11 cellular contexts compared by ENCODE assay signal in genomic region chr13:72290962-72291681, GRCh38.
DNase-seq lines count a peak whose midpoint lies in the region; TF ChIP-seq lines count a peak whose summit lies in the region.
"Had no signal": no experiment of that assay in that cellular context is flagged by ENCODE, and none has a peak within 500 bp of the region (broad histone marks: within the 10 kb centered on the region; RNA-seq: fewer than 3 reads in every experiment).

No MANE protein-coding gene starts in this region.

- no peaks in the 10 kb centered on the region for H4K20me1 ChIP-seq in mammary epithelial cell (ENCODE audit: insufficient read depth, low read length)

- H3K4me2 ChIP-seq in mammary epithelial cell (ENCODE audit: insufficient read depth, low read depth, low read length) = peak overlapping the region; percentile 58

- H3K79me2 ChIP-seq in mammary epithelial cell (ENCODE audit: insufficient read depth, low read length) = no peaks in the 10 kb centered on the region

- DNase-seq in ELF-1 (ENCODE audit: low read depth, low spot score) = peak; percentile 3
- DNase-seq in NB4 (ENCODE audit: low read depth) = peak; percentile 12
- peak; percentile 83 for DNase-seq in mammary epithelial cell
- peak; percentile 98 for DNase-seq in kidney glomerular epithelial cell (lab: John Stamatoyannopoulos, UW)
- DNase-seq in activated CD4-positive, CD25-positive, alpha-beta regulatory T cell (lab: John Stamatoyannopoulos, UW) = no peak
- DNase-seq in NCI-H1417 treated with DMSO at 0.1 percent for 48 hours (lab: John Stamatoyannopoulos, UW) = no peak
- DNase-seq in DMS53 treated with DMSO at 0.1 percent for 48 hours (lab: John Stamatoyannopoulos, UW; ENCODE audit: unreplicated experiment) = no peak
- no peak for DNase-seq in H7
- DNase-seq: CD4-positive, CD25-positive, alpha-beta regulatory T cell; hippocampal formation; stimulated activated CD4-positive, alpha-beta T cell treated with anti-CD3 and anti-CD28 coated beads, Interleukin-1b, Interleukin-23, amount 100 ng/mL, for 48 hours had no signal

- in situ Hi-C loops in mammary epithelial cell (cut with MboI; ENCODE audit: low sequenced_read_pairs in 2 of 2) = no loop called here

- H3K4me3 ChIP-seq in NB4 (ENCODE audit: low read depth, low read length) (no peak overlapping the region), mammary epithelial cell (replicated peaks in 1 of 3; ENCODE audit: insufficient read depth in 1 of 3, low read depth in 2 of 3, low read length in 3 of 3) (no peak overlapping the region), H7 (ENCODE audit: insufficient read depth, low read depth, low read length) (no peak overlapping the region)

- peak overlapping the region; percentile 74 for H3K27ac ChIP-seq in mammary epithelial cell (ENCODE audit: insufficient read depth, low read depth, low read length)

- H3K9me3 ChIP-seq in mammary epithelial cell (replicated peaks; ENCODE audit: insufficient read depth, low read length) = no peaks in the 10 kb centered on the region

- dilution Hi-C loops in mammary epithelial cell (cut with HindIII; ENCODE audit: low sequenced_read_pairs) = no loop called here

- intact Hi-C loops in mammary epithelial cell (cut with micrococcal nuclease) = loop anchor here (2.0 to 10.0 kb wide), 3 partner anchors 100 to 346 kb away; no protein-coding TSS in a partner anchor

- peak overlapping the region; percentile 11 for H2AFZ ChIP-seq in mammary epithelial cell (ENCODE audit: low read depth, low read length)

- H3K36me3 ChIP-seq in mammary epithelial cell (ENCODE audit: insufficient read depth, low read length) = no peaks in the 10 kb centered on the region
- H3K36me3 ChIP-seq in H7 (replicated peaks; ENCODE audit: control insufficient read depth, insufficient read depth, low read length) = no peaks in the 10 kb centered on the region

- no peaks in the 10 kb centered on the region for H3K27me3 ChIP-seq in mammary epithelial cell (ENCODE audit: insufficient read depth, low read length)
- H3K27me3 ChIP-seq in H7 (ENCODE audit: control insufficient read depth, insufficient read depth, low read length) = no peaks in the 10 kb centered on the region

- peaks cover 24% of the 10 kb centered on the region for H3K4me1 ChIP-seq in mammary epithelial cell (ENCODE audit: insufficient read depth, low read length)

- TSS peak; percentile 63 for BruUV-seq in mammary epithelial cell (replicated peaks; lab: Mats Ljungman, UMichigan)

- no peak for TF ChIP-seq POLR2A in NB4 (IDR thresholded peaks at IDR 0.05; ENCODE audit: extremely low read depth, insufficient read length)

- TF ChIP-seq CTCF in NB4 (IDR thresholded peaks at IDR 0.05; ENCODE audit: low read depth, low read length) = no peak
- TF ChIP-seq CTCF in mammary epithelial cell (conservative IDR thresholded peaks at IDR 0.05 in 1 of 2, IDR thresholded peaks at IDR 0.05 in 1 of 2; ENCODE audit: extremely low read depth in 1 of 2, insufficient read depth in 1 of 2, low read depth in 1 of 2, low read length in 2 of 2) = peak in 1 of 2 donors; percentile 10

- no peak overlapping the region for H3K9ac ChIP-seq in mammary epithelial cell (ENCODE audit: insufficient read depth, low read length)

- CTCF ChIA-PET in mammary epithelial cell (lab: Charles Lee; ENCODE audit: low non-redundant PET) = interaction anchor here (0.6 kb wide), 1 partner anchor 81 kb away, joined by 3 read pairs; no protein-coding TSS in a partner anchor

Comparison
In these comparisons a context has a peak if more than half of its experiments do, and no peak if none do; other contexts are left out.
1. DNase-seq: peak in ELF-1 (single experiment), NB4 (single experiment), mammary epithelial cell (single experiment) and kidney glomerular epithelial cell (single experiment); none in activated CD4-positive, CD25-positive, alpha-beta regulatory T cell (0 of 4), NCI-H1417 treated with DMSO at 0.1 percent for 48 hours (single experiment), DMS53 treated with DMSO at 0.1 percent for 48 hours (single experiment) and H7 (single experiment).